In genomic region chr14:58828298-58828697, GRCh38 we compare ENCODE assay signal across 29 cellular contexts.
"Had no signal": no experiment of that assay in that cellular context is flagged by ENCODE, and none has a peak within 500 bp of the region (broad histone marks: within the 10 kb centered on the region; RNA-seq: fewer than 3 reads in every experiment).

No MANE protein-coding gene starts in this region.

- ATAC-seq: activated naive CD4-positive, alpha-beta T cell treated with anti-CD3 and anti-CD28 coated beads, Interleukin-2, amount 50 U/mL, for 72 hours; activated naive CD8-positive, alpha-beta T cell treated with anti-CD3 and anti-CD28 coated beads, Interleukin-2, amount 50 U/mL, for 24 hours; activated T-cell treated with anti-CD3 and anti-CD28 coated beads, Interleukin-2, amount 50 U/mL, for 4 hours; activated T-cell treated with anti-CD3 and anti-CD28 coated beads, Interleukin-2, amount 50 U/mL, for 72 hours; activated T-helper 17 cell treated with anti-CD3 and anti-CD28 coated beads, Interleukin-2, amount 50 U/mL, for 72 hours; body of pancreas had no signal

- FAIRE-seq: astrocyte had no signal

- DNase-seq: activated effector memory CD4-positive, alpha-beta T cell treated with anti-CD3 and anti-CD28 coated beads, Interleukin-2, amount 50 U/mL, for 16 hours; activated effector memory CD4-positive, alpha-beta T cell treated with Interleukin-2 at 50 U/mL for 16 hours; activated gamma-delta T cell; activated gamma-delta T cell treated with Interleukin-2 at 50 U/mL for 16 hours; activated naive CD4-positive, alpha-beta T cell; activated naive CD4-positive, alpha-beta T cell treated with anti-CD3 and anti-CD28 coated beads for 36 hours; activated naive CD4-positive, alpha-beta T cell treated with anti-CD3 and anti-CD28 coated beads, Interleukin-2, amount 10 ng/mL, durations not matched to agents 7 days and 5 days; activated naive CD4-positive, alpha-beta T cell treated with anti-CD3 and anti-CD28 coated beads, Interleukin-2, amount 50 U/mL, for 16 hours; activated naive CD4-positive, alpha-beta T cell treated with Interleukin-2 at 50 U/mL for 16 hours; activated naive CD8-positive, alpha-beta T cell treated with anti-CD3 and anti-CD28 coated beads for 36 hours; activated naive CD8-positive, alpha-beta T cell treated with anti-CD3 and anti-CD28 coated beads, Interleukin-2, amount 10 ng/mL, durations not matched to agents 7 days and 5 days; activated naive CD8-positive, alpha-beta T cell treated with anti-CD3 and anti-CD28 coated beads, Interleukin-2, amount 50 U/mL, for 24 hours; activated T-cell treated with anti-CD3 and anti-CD28 coated beads, Interleukin-2, amount 50 U/mL, for 24 hours; activated T-cell treated with anti-CD3 and anti-CD28 coated beads, Interleukin-2, amount 50 U/mL, for 4 hours; activated T-cell treated with anti-CD3 and anti-CD28 coated beads, Interleukin-2, amount 50 U/mL, for 48 hours; activated T-cell treated with anti-CD3 and anti-CD28 coated beads, Interleukin-2, amount 50 U/mL, for 72 hours; adrenal gland; amniotic stem cell; amygdala; anterior cingulate cortex; aorta; body of pancreas; brain microvascular endothelial cell; caudate nucleus; central memory CD4-positive, alpha-beta T cell; cerebellar nuclear complex had no signal
